In genomic region chr13:28329395-28330158, GRCh38 we compare ENCODE assay signal across 11 cellular contexts.
A peak's percentile ranks its signal among the peaks of the same experiment; 100 is the strongest.
DNase-seq lines count a peak whose midpoint lies in the region; ATAC-seq and TF ChIP-seq lines count a peak whose summit lies in the region.
"Had no signal": no experiment of that assay in that cellular context is flagged by ENCODE, and none has a peak within 500 bp of the region (broad histone marks: within the 10 kb centered on the region; RNA-seq: fewer than 3 reads in every experiment).

No MANE protein-coding gene starts in this region.

- no peaks in the 10 kb centered on the region for H3K36me3 Mint-ChIP-seq in naive thymus-derived CD4-positive, alpha-beta T cell

- no peak overlapping the region for H3K4me3 ChIP-seq in AG04450 (ENCODE audit: low read depth, low read length)
- H3K4me3 ChIP-seq in fibroblast of mammary gland (ENCODE audit: control insufficient read depth, low read depth, low read length): no peak overlapping the region
- H3K4me3 ChIP-seq in naive thymus-derived CD4-positive, alpha-beta T cell (ENCODE audit: low read length): no peak overlapping the region
- H3K4me3 ChIP-seq: SJCRH30 had no signal

- intact Hi-C loops in naive thymus-derived CD4-positive, alpha-beta T cell (cut with micrococcal nuclease): no loop called here

- POLR2A ChIA-PET in AG04450 (lab: Yijun Ruan, JAX): no interaction called here
- POLR2A ChIA-PET in naive thymus-derived CD4-positive, alpha-beta T cell (lab: Charles Lee): no interaction called here

- H3K27ac Mint-ChIP-seq in naive thymus-derived CD4-positive, alpha-beta T cell: no peak overlapping the region
- H3K27ac Mint-ChIP-seq: activated CD4-positive, alpha-beta T cell treated with anti-CD3 and anti-CD28 coated beads for 36 hours had no signal

- H3K36me3 ChIP-seq in naive thymus-derived CD4-positive, alpha-beta T cell (ENCODE audit: control insufficient read depth in 2 of 3, insufficient read depth in 3 of 3, low read length in 3 of 3): no peaks in the 10 kb centered on the region
- H3K36me3 ChIP-seq: SJCRH30 had no signal

- CTCF ChIA-PET in AG04450 (lab: Charles Lee): interaction anchor here (1.1 kb wide), 1 partner anchor 467 kb away, joined by 3 read pairs; no protein-coding TSS in a partner anchor
- CTCF ChIA-PET in naive thymus-derived CD4-positive, alpha-beta T cell (lab: Charles Lee): no interaction called here

- DNase-seq in AG04450 (ENCODE audit: low read depth, low spot score): peak; percentile 78
- DNase-seq in M059J (ENCODE audit: low read depth): peak; percentile 70
- DNase-seq in fibroblast of mammary gland (ENCODE audit: low read depth): peak; percentile 97
- DNase-seq in naive thymus-derived CD4-positive, alpha-beta T cell: no peak
- DNase-seq in SIG-M5 treated with dmso at 0.1 percent for 504 hours (lab: John Stamatoyannopoulos, UW; ENCODE audit: unreplicated experiment): no peak
- no peak for DNase-seq in NCI-H146 treated with DMSO at 0.1 percent for 48 hours (lab: John Stamatoyannopoulos, UW; ENCODE audit: unreplicated experiment)
- DNase-seq: activated CD4-positive, alpha-beta T cell treated with anti-CD3 and anti-CD28 coated beads for 36 hours; activated naive CD4-positive, alpha-beta T cell treated with anti-CD3 and anti-CD28 coated beads, Interleukin-2, amount 50 U/mL, for 16 hours; SJCRH30 had no signal

- H3K4me1 ChIP-seq in naive thymus-derived CD4-positive, alpha-beta T cell (ENCODE audit: control insufficient read depth in 2 of 2, insufficient read depth in 2 of 2, low read length in 2 of 2): no peaks in the 10 kb centered on the region
- H3K4me1 ChIP-seq: SJCRH30 had no signal

- peak overlapping the region; percentile 88 for H3K27ac ChIP-seq in AG04450 (ENCODE audit: low read depth, low read length)
- H3K27ac ChIP-seq in naive thymus-derived CD4-positive, alpha-beta T cell (ENCODE audit: low read depth, low read length): no peak overlapping the region
- H3K27ac ChIP-seq: SJCRH30 had no signal

- no peaks in the 10 kb centered on the region for H3K4me1 Mint-ChIP-seq in naive thymus-derived CD4-positive, alpha-beta T cell

- no peak overlapping the region for H3K4me3 Mint-ChIP-seq in naive thymus-derived CD4-positive, alpha-beta T cell
- H3K4me3 Mint-ChIP-seq: activated CD4-positive, alpha-beta T cell treated with anti-CD3 and anti-CD28 coated beads for 36 hours had no signal

- peaks cover 9% of the 10 kb centered on the region for H3K9me3 ChIP-seq in AG04450 (ENCODE audit: control insufficient read depth, insufficient read depth, low read length)
- no peaks in the 10 kb centered on the region for H3K9me3 ChIP-seq in naive thymus-derived CD4-positive, alpha-beta T cell (ENCODE audit: control insufficient read depth in 2 of 3, low read length in 3 of 3)
- H3K9me3 ChIP-seq: SJCRH30 had no signal

- H3K27me3 Mint-ChIP-seq in naive thymus-derived CD4-positive, alpha-beta T cell: peaks cover 0 to 3% (median 0%) of the 10 kb centered on the region in 5 donors
- H3K27me3 Mint-ChIP-seq: activated CD4-positive, alpha-beta T cell treated with anti-CD3 and anti-CD28 coated beads for 36 hours had no signal

- peak; percentile 1; the same call in 1 of the 2 replicates for TF ChIP-seq CTCF in AG04450 (IDR thresholded peaks at IDR 0.05; ENCODE audit: low read depth, low read length)
- TF ChIP-seq CTCF in fibroblast of mammary gland (conservative IDR thresholded peaks at IDR 0.05; ENCODE audit: control insufficient read depth, insufficient read depth, low read depth, low read length): no peak

- ATAC-seq in naive thymus-derived CD4-positive, alpha-beta T cell: peak; percentile 48
- ATAC-seq in GM18520 (IDR thresholded peaks at IDR 0.05; ENCODE audit: unreplicated experiment) (no peak), GM21515 (IDR thresholded peaks at IDR 0.05; ENCODE audit: unreplicated experiment) (no peak)
- ATAC-seq: activated CD4-positive, alpha-beta T cell treated with anti-CD3 and anti-CD28 coated beads for 36 hours had no signal

- peaks cover 0 to 2% (median 0%) of the 10 kb centered on the region in 11 donors for H3K9me3 Mint-ChIP-seq in naive thymus-derived CD4-positive, alpha-beta T cell

- no peaks in the 10 kb centered on the region for H3K27me3 ChIP-seq in AG04450 (ENCODE audit: control insufficient read depth, insufficient read depth, low read length)
- H3K27me3 ChIP-seq in naive thymus-derived CD4-positive, alpha-beta T cell (ENCODE audit: control insufficient read depth in 2 of 2, insufficient read depth in 2 of 2, low read length in 2 of 2): no peaks in the 10 kb centered on the region
- H3K27me3 ChIP-seq: SJCRH30 had no signal

Comparison
In these comparisons a context has a peak if more than half of its experiments do, and no peak if none do; other contexts are left out.
1. DNase-seq: peak in AG04450 (single experiment), M059J (single experiment) and fibroblast of mammary gland (single experiment); none in naive thymus-derived CD4-positive, alpha-beta T cell (0 of 9), SIG-M5 treated with dmso at 0.1 percent for 504 hours (single experiment) and NCI-H146 treated with DMSO at 0.1 percent for 48 hours (single experiment).